Comparison of ENCODE assay signal across 14 cellular contexts in genomic region chr9:95095619-95096355, GRCh38.
A peak's percentile ranks its signal among the peaks of the same experiment; 100 is the strongest.
DNase-seq lines count a peak whose midpoint lies in the region; ATAC-seq and TF ChIP-seq lines count a peak whose summit lies in the region.
"Had no signal": no experiment of that assay in that cellular context is flagged by ENCODE, and none has a peak within 500 bp of the region (broad histone marks: within the 10 kb centered on the region; RNA-seq: fewer than 3 reads in every experiment).

No MANE protein-coding gene starts in this region.

- TF ChIP-seq CTCF in HEK293 (tag by site-specific recombination; IDR thresholded peaks at IDR 0.05) (no peak), esophagus muscularis mucosa (IDR thresholded peaks at IDR 0.05) (no peak), osteoblast (IDR thresholded peaks at IDR 0.05; ENCODE audit: extremely low read depth, low read depth, low read length) (no peak), thyroid gland (IDR thresholded peaks at IDR 0.05) (no peak)

- H3K9me3 ChIP-seq in HEK293 (ENCODE audit: control insufficient read depth, insufficient read depth, low read depth, low read length) (no peaks in the 10 kb centered on the region), esophagus muscularis mucosa (no peaks in the 10 kb centered on the region), osteoblast (ENCODE audit: low read depth, low read length) (no peaks in the 10 kb centered on the region), thyroid gland (no peaks in the 10 kb centered on the region)
- H3K9me3 ChIP-seq: HAP-1 had no signal

- 78% methylated on average over 21 of the region's 23 CpGs for WGBS in esophagus muscularis mucosa
- 84 to 87% methylated on average over 23 of the region's 23 CpGs for WGBS in thyroid gland, 2 donors

- intact Hi-C loops in esophagus muscularis mucosa (cut with DNase I), result no loop called here
- intact Hi-C loops in thyroid gland (cut with DNase I), result no loop called here

- no peak for DNase-seq in esophagus muscularis mucosa (ENCODE audit: extremely low spot score)
- peak; percentile 67 for DNase-seq in osteoblast (ENCODE audit: insufficient read length, low spot score, missing footprints)
- no peak for DNase-seq in thyroid gland
- no peak for DNase-seq in amygdala (lab: John Stamatoyannopoulos, UW)
- DNase-seq in NCI-H510A treated with DMSO at 0.1 percent for 48 hours (lab: John Stamatoyannopoulos, UW), result no peak
- no peak for DNase-seq in DMS79 treated with DMSO at 0.1 percent for 48 hours (lab: John Stamatoyannopoulos, UW)
- DNase-seq: activated CD4-positive, alpha-beta T cell treated with anti-CD3 and anti-CD28 coated beads for 48 hours; activated CD8-positive, alpha-beta memory T cell treated with anti-CD3 and anti-CD28 coated beads, Interleukin-2, amount 50 U/mL, for 4 hours; NCI-H345; occipital lobe had no signal

- H3K4me2 ChIP-seq in osteoblast (ENCODE audit: insufficient read depth, low read length), result no peak overlapping the region

- no peak for TF ChIP-seq EP300 in esophagus muscularis mucosa (IDR thresholded peaks at IDR 0.05)

- H3K27ac ChIP-seq in HEK293 (ENCODE audit: extremely low read depth, low read depth, low read length), result no peak overlapping the region
- peak overlapping the region; percentile 68 to 95 (median 86) for H3K27ac ChIP-seq in esophagus muscularis mucosa (replicated peaks in 1 of 4)
- H3K27ac ChIP-seq in osteoblast (ENCODE audit: low read depth, low read length), result no peak overlapping the region
- peak overlapping the region in 2 of 3 donors; percentile 8 to 55 for H3K27ac ChIP-seq in thyroid gland

- POLR2A ChIA-PET in HEK293 (lab: Yijun Ruan, JAX), result interaction anchor here (0.7 kb wide), 1 partner anchor 143 kb away, joined by 5 read pairs; no protein-coding TSS in a partner anchor

- CTCF ChIA-PET in HEK293 (lab: Yijun Ruan, JAX), result interaction anchor here (1.0 to 1.6 kb wide), 3 partner anchors 35 to 414 kb away, joined by 3 to 9 read pairs (median 5); no protein-coding TSS in a partner anchor

- H3K36me3 ChIP-seq in HEK293 (ENCODE audit: control insufficient read depth in 2 of 2, insufficient read depth in 1 of 2, low read length in 2 of 2) (peaks cover 0 to 14% of the 10 kb centered on the region in 2 experiments; a peak in 1 of 3 replicates), esophagus muscularis mucosa (peaks cover 0 to 32% (median 28%) of the 10 kb centered on the region in 4 donors), osteoblast (ENCODE audit: insufficient read depth, low read length) (peaks cover 7% of the 10 kb centered on the region), thyroid gland (no peaks in the 10 kb centered on the region)
- H3K36me3 ChIP-seq: HAP-1 had no signal

- H3K4me1 ChIP-seq in HEK293 (ENCODE audit: control insufficient read depth, insufficient read depth, low read length), result no peaks in the 10 kb centered on the region
- peaks cover 78 to 98% (median 86%) of the 10 kb centered on the region in 4 donors for H3K4me1 ChIP-seq in esophagus muscularis mucosa
- peaks cover 42% of the 10 kb centered on the region for H3K4me1 ChIP-seq in osteoblast (ENCODE audit: insufficient read depth, low read length)
- H3K4me1 ChIP-seq in thyroid gland, result peaks cover 47 to 64% of the 10 kb centered on the region in 2 donors

- no peaks in the 10 kb centered on the region for H3K27me3 ChIP-seq in esophagus muscularis mucosa
- no peaks in the 10 kb centered on the region for H3K27me3 ChIP-seq in osteoblast (ENCODE audit: insufficient read depth, low read length)
- no peaks in the 10 kb centered on the region for H3K27me3 ChIP-seq in thyroid gland

- TF ChIP-seq POLR2A in esophagus muscularis mucosa (IDR thresholded peaks at IDR 0.05; ENCODE audit: low read depth), result no peak
- no peak for TF ChIP-seq POLR2A in thyroid gland (IDR thresholded peaks at IDR 0.05)

- H3K4me3 ChIP-seq in HEK293 (ENCODE audit: low read depth, low read length), result no peak overlapping the region
- H3K4me3 ChIP-seq in esophagus muscularis mucosa, result no peak overlapping the region
- H3K4me3 ChIP-seq in osteoblast (ENCODE audit: insufficient read depth, low read length), result no peak overlapping the region
- H3K4me3 ChIP-seq in thyroid gland (replicated peaks in 1 of 3), result no peak overlapping the region
- H3K4me3 ChIP-seq: HAP-1 had no signal

- H4K20me1 ChIP-seq in osteoblast (ENCODE audit: insufficient read depth, low read length), result no peaks in the 10 kb centered on the region

- no peak for ATAC-seq in GM18519 (IDR thresholded peaks at IDR 0.05; ENCODE audit: low FRiP score, unreplicated experiment)
- ATAC-seq: stimulated activated effector memory CD8-positive, alpha-beta T cell treated with anti-CD3 and anti-CD28 coated beads, Interleukin-12 subunit alpha, Interleukin-12 subunit beta, amount 100 ng/mL, for 72 hours had no signal

- no peak overlapping the region for H2AFZ ChIP-seq in osteoblast (ENCODE audit: low read length)

- H3K79me2 ChIP-seq in osteoblast (ENCODE audit: insufficient read depth, low read length), result peaks cover 20% of the 10 kb centered on the region

TF ChIP-seq in HEK293, 187 proteins besides CTCF, POLR2A, EP300 and RAD21:
- peak; percentile 69 for TF ChIP-seq KLF1 (tag by site-specific recombination; IDR thresholded peaks at IDR 0.05)
- TF ChIP-seq ZNF324 (tag by site-specific recombination; IDR thresholded peaks at IDR 0.05), result no peak

Comparison
In these comparisons a context has a peak if more than half of its experiments do, and no peak if none do; other contexts are left out.
1. H3K27ac ChIP-seq: peak in esophagus muscularis mucosa (4 of 4) and thyroid gland (2 of 3); none in HEK293 (single experiment) and osteoblast (single experiment).